Comparison of ENCODE assay signal across 21 cellular contexts in genomic region chr7:30968747-30969603, GRCh38. TPM values are rescaled to one million over a fixed set of nuclear protein-coding genes. Genes with fewer than 3 reads are reported as not detected.
A peak's percentile ranks its signal among the peaks of the same experiment; 100 is the strongest.
DNase-seq lines count a peak whose midpoint lies in the region; ATAC-seq and TF ChIP-seq lines count a peak whose summit lies in the region.
"Had no signal": no experiment of that assay in that cellular context is flagged by ENCODE, and none has a peak within 500 bp of the region (broad histone marks: within the 10 kb centered on the region; RNA-seq: fewer than 3 reads in every experiment).

No MANE protein-coding gene starts in this region.

- peaks cover 22% of the 10 kb centered on the region for H3K27me3 Mint-ChIP-seq in activated CD8-positive, alpha-beta memory T cell treated with anti-CD3 and anti-CD28 coated beads, Interleukin-2, amount 10 ng/mL, durations not matched to agents 7 days and 5 days

- H3K9me3 ChIP-seq in upper lobe of right lung, result no peaks in the 10 kb centered on the region
- no peaks in the 10 kb centered on the region for H3K9me3 ChIP-seq in gastroesophageal sphincter
- H3K9me3 ChIP-seq: adrenal gland, heart right ventricle had no signal

- WGBS in gastroesophageal sphincter (ENCODE audit: low coverage in 1 of 2), 2 donors, result no CpG with 5 or more reads among the region's 7 CpGs

- ATAC-seq in activated CD8-positive, alpha-beta memory T cell treated with anti-CD3 and anti-CD28 coated beads, Interleukin-2, amount 10 ng/mL, durations not matched to agents 7 days and 5 days, result no peak
- ATAC-seq in HG03354 (IDR thresholded peaks at IDR 0.05; ENCODE audit: poor library complexity, severe bottlenecking, unreplicated experiment) (peak; percentile 21), left lobe of liver (peak; percentile 34), upper lobe of right lung (peak; percentile 47), HG03565 (IDR thresholded peaks at IDR 0.05; ENCODE audit: unreplicated experiment) (no peak), GM19035 (IDR thresholded peaks at IDR 0.05; ENCODE audit: unreplicated experiment) (no peak), gastroesophageal sphincter (no peak)
- ATAC-seq: heart right ventricle had no signal

- no peak for TF ChIP-seq EP300 in gastroesophageal sphincter (IDR thresholded peaks at IDR 0.05)

- no peaks in the 10 kb centered on the region for H3K36me3 ChIP-seq in upper lobe of right lung
- no peaks in the 10 kb centered on the region for H3K36me3 ChIP-seq in gastroesophageal sphincter
- H3K36me3 ChIP-seq: adrenal gland, heart right ventricle had no signal

- no peak overlapping the region for H3K27ac Mint-ChIP-seq in activated CD8-positive, alpha-beta memory T cell treated with anti-CD3 and anti-CD28 coated beads, Interleukin-2, amount 10 ng/mL, durations not matched to agents 7 days and 5 days
- H3K27ac Mint-ChIP-seq: CD4-positive, CD25-positive, alpha-beta regulatory T cell; T-helper 1 cell treated with Interleukin-12 subunit alpha and Interleukin-12 subunit beta and Interleukin-4 antibody, amounts not matched to agents 30 μg/mL and 1 μg/mL, for 36 hours had no signal

- no peaks in the 10 kb centered on the region for H3K36me3 Mint-ChIP-seq in activated CD8-positive, alpha-beta memory T cell treated with anti-CD3 and anti-CD28 coated beads, Interleukin-2, amount 10 ng/mL, durations not matched to agents 7 days and 5 days
- H3K36me3 Mint-ChIP-seq: CD4-positive, CD25-positive, alpha-beta regulatory T cell had no signal

- TF ChIP-seq POLR2A in gastroesophageal sphincter (IDR thresholded peaks at IDR 0.05), result no peak

- H3K4me1 ChIP-seq in upper lobe of right lung (no peaks in the 10 kb centered on the region), gastroesophageal sphincter (no peaks in the 10 kb centered on the region)
- H3K4me1 ChIP-seq: adrenal gland had no signal

- DNase-seq in activated CD8-positive, alpha-beta memory T cell treated with anti-CD3 and anti-CD28 coated beads, Interleukin-2, amount 50 U/mL, for 48 hours, result peak; percentile 32
- DNase-seq in activated CD8-positive, alpha-beta memory T cell treated with anti-CD3 and anti-CD28 coated beads, Interleukin-2, amount 10 ng/mL, durations not matched to agents 7 days and 5 days, result no peak
- DNase-seq in left lobe of liver (ENCODE audit: low spot score) (no peak), upper lobe of right lung (no peak)
- DNase-seq: adrenal gland; CD4-positive, CD25-positive, alpha-beta regulatory T cell; DMS 273 treated with DMSO at 0.1 percent for 48 hours; GDM1; heart right ventricle; NCI-H1694; NCI-H774; SIG-M5; stimulated activated CD4-positive, alpha-beta T cell treated with anti-CD3 and anti-CD28 coated beads, Interleukin-12 subunit alpha, Interleukin-12 subunit beta, amount 100 ng/mL, for 4 hours had no signal

- no peaks in the 10 kb centered on the region for H3K4me1 Mint-ChIP-seq in activated CD8-positive, alpha-beta memory T cell treated with anti-CD3 and anti-CD28 coated beads, Interleukin-2, amount 10 ng/mL, durations not matched to agents 7 days and 5 days

- H3K27me3 ChIP-seq in upper lobe of right lung, result no peaks in the 10 kb centered on the region
- peaks cover 16% of the 10 kb centered on the region for H3K27me3 ChIP-seq in gastroesophageal sphincter
- H3K27me3 ChIP-seq: adrenal gland had no signal

- no peak overlapping the region for H3K4me3 ChIP-seq in upper lobe of right lung
- H3K4me3 ChIP-seq in gastroesophageal sphincter, result no peak overlapping the region
- H3K4me3 ChIP-seq: adrenal gland, coronary artery, heart right ventricle had no signal

- intact Hi-C loops in upper lobe of right lung (cut with DNase I), result no loop called here

- H3K4me3 Mint-ChIP-seq in activated CD8-positive, alpha-beta memory T cell treated with anti-CD3 and anti-CD28 coated beads, Interleukin-2, amount 10 ng/mL, durations not matched to agents 7 days and 5 days, result no peak overlapping the region
- H3K4me3 Mint-ChIP-seq: CD4-positive, CD25-positive, alpha-beta regulatory T cell; T-helper 1 cell treated with Interleukin-12 subunit alpha and Interleukin-12 subunit beta and Interleukin-4 antibody, amounts not matched to agents 30 μg/mL and 1 μg/mL, for 36 hours had no signal

- TF ChIP-seq CTCF in upper lobe of right lung (IDR thresholded peaks at IDR 0.05) (no peak), gastroesophageal sphincter (IDR thresholded peaks at IDR 0.05) (no peak)

- CTCF ChIA-PET in activated CD8-positive, alpha-beta memory T cell treated with anti-CD3 and anti-CD28 coated beads, Interleukin-2, amount 10 ng/mL, durations not matched to agents 7 days and 5 days (lab: Charles Lee), result interaction anchor here (0.6 to 1.1 kb wide), 2 partner anchors 15 to 30 kb away, joined by 3 to 5 read pairs; no protein-coding TSS in a partner anchor

- no peaks in the 10 kb centered on the region for H3K9me3 Mint-ChIP-seq in activated CD8-positive, alpha-beta memory T cell treated with anti-CD3 and anti-CD28 coated beads, Interleukin-2, amount 10 ng/mL, durations not matched to agents 7 days and 5 days (ENCODE audit: low read depth)
- H3K9me3 Mint-ChIP-seq: T-helper 1 cell treated with Interleukin-12 subunit alpha and Interleukin-12 subunit beta and Interleukin-4 antibody, amounts not matched to agents 30 μg/mL and 1 μg/mL, for 36 hours had no signal

- H3K27ac ChIP-seq in upper lobe of right lung (no peak overlapping the region), gastroesophageal sphincter (no peak overlapping the region)
- H3K27ac ChIP-seq: adrenal gland, coronary artery, heart right ventricle had no signal

RNA-seq across cellular contexts. Expression of gene GHRHR, which starts 5.2 kb away (rescaled TPM):
- total RNA-seq in activated CD8-positive, alpha-beta memory T cell treated with anti-CD3 and anti-CD28 coated beads, Interleukin-2, amount 10 ng/mL, durations not matched to agents 7 days and 5 days, result not detected
- total RNA-seq in left lobe of liver (0.83 TPM), upper lobe of right lung (not detected), gastroesophageal sphincter (not detected)
- total RNA-seq: CD4-positive, CD25-positive, alpha-beta regulatory T cell; heart right ventricle; renal cortical epithelial cell; subcutaneous adipose tissue had no signal

RNA-seq across cellular contexts. Expression of gene AQP1, which starts 57.3 kb away (rescaled TPM):
- total RNA-seq in activated CD8-positive, alpha-beta memory T cell treated with anti-CD3 and anti-CD28 coated beads, Interleukin-2, amount 10 ng/mL, durations not matched to agents 7 days and 5 days, result under 1 TPM in 1 of 2 experiments, not detected in 1; 0.15 TPM
- total RNA-seq in left lobe of liver, result 16.6 TPM
- total RNA-seq in upper lobe of right lung, result 1,132 TPM
- 100 to 1,000 TPM; 439 to 589 (median 503) TPM for total RNA-seq in gastroesophageal sphincter

Comparison
In these comparisons a context has a peak if more than half of its experiments do, and no peak if none do; other contexts are left out.
1. ATAC-seq: peak in HG03354 (single experiment), left lobe of liver (single experiment) and upper lobe of right lung (single experiment); none in activated CD8-positive, alpha-beta memory T cell treated with anti-CD3 and anti-CD28 coated beads, Interleukin-2, amount 10 ng/mL, durations not matched to agents 7 days and 5 days (single experiment), HG03565 (single experiment), GM19035 (single experiment) and gastroesophageal sphincter (single experiment).
2. RNA of gene AQP1, which starts 57.3 kb away (total RNA-seq): 1,132 TPM in upper lobe of right lung (single experiment) and 439 to 589 TPM in gastroesophageal sphincter; 16.6 TPM in left lobe of liver (single experiment) and 0.15 TPM in activated CD8-positive, alpha-beta memory T cell treated with anti-CD3 and anti-CD28 coated beads, Interleukin-2, amount 10 ng/mL, durations not matched to agents 7 days and 5 days; every median in the first group is over 10 times any median in the second.